ENCODE assay signal across 1 cellular context in the genomic region with DNA sequence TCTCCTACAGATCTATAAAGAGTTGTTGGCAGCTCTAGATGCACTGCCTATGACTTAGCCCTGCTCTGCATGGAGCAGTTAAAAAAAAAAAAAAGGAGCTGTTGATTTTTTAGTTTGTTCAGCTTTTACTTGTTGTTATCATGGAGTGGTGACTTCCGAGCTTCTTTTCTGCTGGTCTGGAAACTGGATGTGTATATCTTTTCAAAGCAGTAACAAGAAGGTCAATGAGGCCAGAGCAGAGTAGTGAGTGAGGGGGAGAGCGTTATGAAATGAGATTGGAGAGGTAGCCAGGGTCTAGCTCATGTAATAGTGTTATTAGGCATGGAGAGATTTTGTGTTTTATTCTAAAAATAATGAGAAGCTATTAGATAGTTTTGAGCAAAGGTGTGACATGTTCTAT.
TF ChIP-seq lines count a peak whose summit lies in the region.

No MANE protein-coding gene starts in this region.

TF ChIP-seq in K562, 482 proteins besides CTCF, POLR2A, EP300 and RAD21:
- TF ChIP-seq YY1 (IDR thresholded peaks at IDR 0.05; ENCODE audit: borderline replicate concordance in 1 of 3, control insufficient read depth in 1 of 3, extremely low read depth in 1 of 3, insufficient read depth in 3 of 3, insufficient read length in 1 of 3, insufficient replicate concordance in 2 of 3, low read depth in 1 of 3, low read length in 2 of 3) (no peak), CBFA2T2 (conservative IDR thresholded peaks at IDR 0.05) (peak; percentile 38), MEIS2 (IDR thresholded peaks at IDR 0.05; ENCODE audit: partially characterized antibody) (no peak), ZBTB17 (CRISPR knock-in tag; IDR thresholded peaks at IDR 0.05) (no peak), GTF3C2 (IDR thresholded peaks at IDR 0.05; ENCODE audit: borderline replicate concordance, extremely low read depth, insufficient read length) (no peak), DPF2 (IDR thresholded peaks at IDR 0.05) (0 out of 2 replicates have a peak, but pooled peaks have one; percentile 8), FOXK2 (conservative IDR thresholded peaks at IDR 0.05 in 1 of 2, IDR thresholded peaks at IDR 0.05 in 1 of 2; ENCODE audit: low read depth in 2 of 2) (peak in 1 of 2 experiments; percentile 14; a peak in 1 of 4 replicates), TCF3 (CRISPR knock-in tag; IDR thresholded peaks at IDR 0.05) (peak; percentile 33), ZNF24 (IDR thresholded peaks at IDR 0.05) (no peak), PRDM10 (IDR thresholded peaks at IDR 0.05; ENCODE audit: partially characterized antibody) (no peak), NFIX (CRISPR knock-in tag; IDR thresholded peaks at IDR 0.05; ENCODE audit: low read depth) (no peak), FOXO4 (CRISPR knock-in tag; IDR thresholded peaks at IDR 0.05) (no peak), BCL6 (CRISPR knock-in tag; IDR thresholded peaks at IDR 0.05) (no peak), BCOR (IDR thresholded peaks at IDR 0.05) (no peak), HMG20B (CRISPR knock-in tag; IDR thresholded peaks at IDR 0.05) (no peak), ILK (tag; IDR thresholded peaks at IDR 0.05; ENCODE audit: borderline replicate concordance, low read depth) (no peak), CBFB (CRISPR knock-in tag; IDR thresholded peaks at IDR 0.05) (no peak), ZNF444 (CRISPR knock-in tag; IDR thresholded peaks at IDR 0.05) (no peak), GABPB2 (CRISPR knock-in tag; conservative IDR thresholded peaks at IDR 0.05) (no peak), DACH1 (IDR thresholded peaks at IDR 0.05; ENCODE audit: partially characterized antibody) (no peak), WHSC1 (IDR thresholded peaks at IDR 0.05; ENCODE audit: low read length) (no peak), TAL1 (IDR thresholded peaks at IDR 0.05) (peak; percentile 23; the same call in 1 of the 2 replicates), NR2C1 (IDR thresholded peaks at IDR 0.05) (no peak), NR2C1 (tag; IDR thresholded peaks at IDR 0.05) (no peak), ZNF217 (CRISPR knock-in tag; IDR thresholded peaks at IDR 0.05) (no peak), SMC3 (conservative IDR thresholded peaks at IDR 0.05; ENCODE audit: insufficient read depth, low read depth, low read length) (no peak), TEAD2 (tag; IDR thresholded peaks at IDR 0.05) (no peak), TRIM28 (IDR thresholded peaks at IDR 0.05) (no peak), SMARCA4 (IDR thresholded peaks at IDR 0.05) (0 out of 2 replicates have a peak, but pooled peaks have one; percentile 13), DMBX1 (CRISPR knock-in tag; IDR thresholded peaks at IDR 0.05; ENCODE audit: borderline replicate concordance) (no peak), POU5F1 (IDR thresholded peaks at IDR 0.05; ENCODE audit: borderline replicate concordance, low read depth, low read length, partially characterized antibody) (no peak), PML (IDR thresholded peaks at IDR 0.05; ENCODE audit: low read length) (no peak), ZFPM2 (CRISPR knock-in tag; IDR thresholded peaks at IDR 0.05) (no peak), CBFA2T3 (IDR thresholded peaks at IDR 0.05) (peak; percentile 71), MLX (CRISPR knock-in tag; conservative IDR thresholded peaks at IDR 0.05) (no peak), ZNF384 (IDR thresholded peaks at IDR 0.05; ENCODE audit: low read depth, low read length) (peak; percentile 30; the same call in 1 of the 2 replicates), FOXA1 (IDR thresholded peaks at IDR 0.05; ENCODE audit: borderline replicate concordance) (no peak), TAF7 (tag; IDR thresholded peaks at IDR 0.05) (no peak)
- TF ChIP-seq, protein P1, sequence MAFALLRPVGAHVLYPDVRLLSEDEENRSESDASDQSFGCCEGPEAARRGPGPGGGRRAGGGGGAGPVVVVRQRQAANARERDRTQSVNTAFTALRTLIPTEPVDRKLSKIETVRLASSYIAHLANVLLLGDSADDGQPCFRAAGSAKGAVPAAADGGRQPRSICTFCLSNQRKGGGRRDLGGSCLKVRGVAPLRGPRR (CRISPR knock-in tag; IDR thresholded peaks at IDR 0.05), result no peak
- TF ChIP-seq, protein P2, sequence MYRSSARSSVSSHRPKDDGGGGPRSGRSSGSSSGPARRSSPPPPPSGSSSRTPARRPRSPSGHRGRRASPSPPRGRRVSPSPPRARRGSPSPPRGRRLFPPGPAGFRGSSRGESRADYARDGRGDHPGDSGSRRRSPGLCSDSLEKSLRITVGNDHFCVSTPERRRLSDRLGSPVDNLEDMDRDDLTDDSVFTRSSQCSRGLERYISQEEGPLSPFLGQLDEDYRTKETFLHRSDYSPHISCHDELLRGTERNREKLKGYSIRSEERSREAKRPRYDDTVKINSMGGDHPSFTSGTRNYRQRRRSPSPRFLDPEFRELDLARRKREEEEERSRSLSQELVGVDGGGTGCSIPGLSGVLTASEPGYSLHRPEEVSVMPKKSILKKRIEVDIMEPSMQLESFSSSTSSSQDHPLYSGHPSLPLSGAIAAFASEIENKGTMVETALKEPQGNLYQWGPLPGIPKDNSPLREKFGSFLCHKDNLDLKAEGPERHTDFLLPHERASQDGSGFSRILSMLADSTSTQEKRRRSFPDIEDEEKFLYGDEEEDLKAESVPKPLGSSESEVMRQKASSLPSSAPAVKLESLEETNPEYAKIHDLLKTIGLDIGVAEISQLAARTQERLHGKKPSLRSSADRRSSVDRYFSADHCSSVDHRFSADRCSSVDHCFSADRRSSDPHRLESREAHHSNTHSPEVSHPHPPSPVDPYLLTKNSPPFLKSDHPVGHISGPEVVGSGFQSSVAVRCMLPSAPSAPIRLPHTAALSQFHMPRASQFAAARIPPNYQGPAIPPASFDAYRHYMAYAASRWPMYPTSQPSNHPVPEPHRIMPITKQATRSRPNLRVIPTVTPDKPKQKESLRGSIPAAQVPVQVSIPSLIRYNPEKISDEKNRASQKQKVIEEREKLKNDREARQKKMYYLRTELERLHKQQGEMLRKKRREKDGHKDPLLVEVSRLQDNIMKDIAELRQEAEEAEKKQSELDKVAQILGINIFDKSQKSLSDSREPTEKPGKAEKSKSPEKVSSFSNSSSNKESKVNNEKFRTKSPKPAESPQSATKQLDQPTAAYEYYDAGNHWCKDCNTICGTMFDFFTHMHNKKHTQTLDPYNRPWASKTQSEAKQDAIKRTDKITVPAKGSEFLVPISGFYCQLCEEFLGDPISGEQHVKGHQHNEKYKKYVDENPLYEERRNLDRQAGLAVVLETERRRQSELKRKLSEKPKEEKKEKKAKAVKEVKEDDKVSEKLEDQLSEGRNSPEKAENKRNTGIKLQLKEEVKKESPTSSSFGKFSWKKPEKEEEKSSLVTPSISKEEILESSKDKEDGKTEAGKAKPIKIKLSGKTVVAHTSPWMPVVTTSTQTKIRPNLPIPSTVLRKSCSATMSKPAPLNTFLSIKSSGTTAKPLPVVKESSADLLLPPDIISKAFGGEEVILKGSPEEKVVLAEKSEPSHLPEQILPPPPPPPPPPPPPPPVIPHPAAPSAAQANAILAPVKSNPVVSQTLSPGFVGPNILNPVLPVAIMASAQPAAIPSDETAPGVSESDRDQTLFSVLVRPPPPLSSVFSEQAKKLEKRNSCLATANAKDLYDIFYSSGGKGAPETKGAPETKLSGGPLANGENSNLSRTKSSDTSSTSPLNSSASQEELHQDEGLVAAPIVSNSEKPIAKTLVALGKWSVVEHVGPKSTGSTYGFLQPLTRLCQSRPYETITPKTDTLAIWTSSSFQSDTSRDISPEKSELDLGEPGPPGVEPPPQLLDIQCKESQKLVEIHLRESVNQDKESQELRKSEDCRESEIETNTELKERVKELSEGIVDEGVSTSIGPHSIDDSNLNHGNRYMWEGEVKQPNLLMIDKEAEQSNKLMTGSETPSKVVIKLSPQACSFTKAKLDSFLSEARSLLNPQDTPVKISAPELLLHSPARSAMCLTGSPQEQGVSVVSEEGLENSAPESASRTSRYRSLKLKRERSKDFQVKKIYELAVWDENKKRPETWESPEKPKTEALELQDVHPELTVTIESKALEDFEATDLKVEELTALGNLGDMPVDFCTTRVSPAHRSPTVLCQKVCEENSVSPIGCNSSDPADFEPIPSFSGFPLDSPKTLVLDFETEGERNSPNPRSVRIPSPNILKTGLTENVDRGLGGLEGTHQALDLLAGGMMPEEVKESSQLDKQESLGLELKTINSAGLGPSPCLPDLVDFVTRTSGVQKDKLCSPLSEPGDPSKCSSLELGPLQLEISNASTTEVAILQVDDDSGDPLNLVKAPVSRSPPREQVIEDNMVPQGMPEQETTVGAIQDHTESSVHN (IDR thresholded peaks at IDR 0.05; ENCODE audit: borderline replicate concordance in 1 of 2, low read depth in 1 of 2), result no peak
